ENCODE assay signal across 2 cellular contexts in genomic region chr12:103929909-103930786, GRCh38.
A peak's percentile ranks its signal among the peaks of the same experiment; 100 is the strongest.
TF ChIP-seq lines count a peak whose summit lies in the region.

Gene HSP90B1, plus strand, starts transcription at chr12:103930410. Its CDS starts 106 bp downstream, at chr12:103930516.

TF ChIP-seq in IMR-90, 13 proteins besides CTCF, POLR2A, EP300 and RAD21 (continued from another document):
- TF ChIP-seq MAFK (IDR thresholded peaks at IDR 0.05; ENCODE audit: low read depth, low read length) (no peak), MXI1 (IDR thresholded peaks at IDR 0.05; ENCODE audit: borderline replicate concordance, low read depth, low read length) (peak; percentile 52), USF2 (IDR thresholded peaks at IDR 0.05; ENCODE audit: low read depth, low read length) (peak; percentile 79), ELK1 (IDR thresholded peaks at IDR 0.05; ENCODE audit: borderline replicate concordance, low read depth, low read length) (no peak), NFE2L2 (IDR thresholded peaks at IDR 0.05; ENCODE audit: low read depth, low read length) (no peak), SMC3 (IDR thresholded peaks at IDR 0.05; ENCODE audit: low read depth, low read length) (no peak), MAZ (IDR thresholded peaks at IDR 0.05; ENCODE audit: borderline replicate concordance, low read depth, low read length) (peak; percentile 79), CHD1 (IDR thresholded peaks at IDR 0.05; ENCODE audit: low read depth, low read length) (no peak), RCOR1 (IDR thresholded peaks at IDR 0.05; ENCODE audit: insufficient replicate concordance, low read length) (peak; percentile 15), RFX5 (IDR thresholded peaks at IDR 0.05; ENCODE audit: low read depth, low read length) (peak; percentile 26; the same call in 1 of the 2 replicates)

TF ChIP-seq in endothelial cell of umbilical vein, 7 proteins besides CTCF, POLR2A, EP300 and RAD21 (continued from another document):
- peak; percentile 49 for TF ChIP-seq MAX (IDR thresholded peaks at IDR 0.05; ENCODE audit: insufficient read depth, insufficient read length)
TF ChIP-seq in endothelial cell of umbilical vein: peak in this region for 3.
